In genomic region chr6:106702046-106702445, GRCh38 we compare ENCODE assay signal across 9 cellular contexts.
DNase-seq lines count a peak whose midpoint lies in the region; ATAC-seq and TF ChIP-seq lines count a peak whose summit lies in the region.
"Had no signal": no experiment of that assay in that cellular context is flagged by ENCODE, and none has a peak within 500 bp of the region (broad histone marks: within the 10 kb centered on the region; RNA-seq: fewer than 3 reads in every experiment).

No MANE protein-coding gene starts in this region.

- H3K27ac ChIP-seq in transverse colon (peak overlapping the region in 1 of 4 donors; percentile 5), tibial nerve (peak overlapping the region in 1 of 4 donors; percentile 68), esophagus squamous epithelium (no peak overlapping the region)

- TF ChIP-seq CTCF in nephron (IDR thresholded peaks at IDR 0.05; ENCODE audit: unreplicated experiment in 3 of 3): no peak
- no peak for TF ChIP-seq CTCF in transverse colon (IDR thresholded peaks at IDR 0.05)
- TF ChIP-seq CTCF in tibial nerve (IDR thresholded peaks at IDR 0.05): no peak
- no peak for TF ChIP-seq CTCF in esophagus squamous epithelium (IDR thresholded peaks at IDR 0.05)

- in situ Hi-C loops in transverse colon (cut with MboI; ENCODE audit: low pct_ligation_motif_present in 1 of 4, low pct_unique_long_range_greater_than_20kb in 1 of 4, low sequenced_read_pairs in 3 of 4): no loop called here

- peaks cover 6% of the 10 kb centered on the region for H3K4me1 Mint-ChIP-seq in nephron

- DNase-seq in NAMALWA (ENCODE audit: low spot score): peak; percentile 90
- no peak for DNase-seq in Right ventricle myocardium superior
- DNase-seq in transverse colon: no peak
- no peak for DNase-seq in tibial nerve (ENCODE audit: low spot score in 2 of 2)
- DNase-seq in esophagus squamous epithelium (lab: John Stamatoyannopoulos, UW): no peak
- DNase-seq: stimulated activated CD4-positive, alpha-beta T cell treated with anti-CD3 and anti-CD28 coated beads, Interleukin-1b, Interleukin-23, amount 100 ng/mL, for 48 hours had no signal

- ATAC-seq in GM19043 (IDR thresholded peaks at IDR 0.05; ENCODE audit: low read depth, unreplicated experiment) (peak; percentile 38), HG02759 (IDR thresholded peaks at IDR 0.05; ENCODE audit: unreplicated experiment) (peak; percentile 42), Right ventricle myocardium superior (ENCODE audit: poor library complexity) (no peak)

- H3K36me3 Mint-ChIP-seq in nephron (ENCODE audit: low read depth): no peaks in the 10 kb centered on the region

- H3K27me3 ChIP-seq in transverse colon (no peaks in the 10 kb centered on the region), tibial nerve (no peaks in the 10 kb centered on the region), esophagus squamous epithelium (no peaks in the 10 kb centered on the region)

- 31 to 44% methylated on average over 3 to 4 of the region's 4 CpGs for WGBS in transverse colon (ENCODE audit: low coverage in 1 of 2), 2 donors
- 66 to 69% methylated on average over 4 of the region's 4 CpGs for WGBS in tibial nerve, 2 donors
- WGBS in esophagus squamous epithelium, 2 donors: 62 to 78% methylated on average over 4 of the region's 4 CpGs

- H3K27ac Mint-ChIP-seq in nephron: peak overlapping the region; percentile 74 to 84 (median 78)

- intact Hi-C loops in Right ventricle myocardium superior (cut with DNase I) (no loop called here), transverse colon (cut with DNase I; ENCODE audit: low total_unique reads) (no loop called here), esophagus squamous epithelium (cut with DNase I) (no loop called here)

- H3K4me1 ChIP-seq in transverse colon: peaks cover 0 to 8% (median 0%) of the 10 kb centered on the region in 4 donors
- no peaks in the 10 kb centered on the region for H3K4me1 ChIP-seq in tibial nerve
- H3K4me1 ChIP-seq in esophagus squamous epithelium: peaks cover 0 to 24% (median 6%) of the 10 kb centered on the region in 3 donors

- H3K4me3 Mint-ChIP-seq in nephron: no peak overlapping the region

- H3K27me3 Mint-ChIP-seq in nephron (ENCODE audit: low read depth): no peaks in the 10 kb centered on the region

- no peak overlapping the region for H3K4me3 ChIP-seq in transverse colon
- no peak overlapping the region for H3K4me3 ChIP-seq in tibial nerve
- H3K4me3 ChIP-seq in esophagus squamous epithelium: no peak overlapping the region

- peaks cover 3% of the 10 kb centered on the region for H3K9me3 Mint-ChIP-seq in nephron

- no peak for TF ChIP-seq EP300 in transverse colon (IDR thresholded peaks at IDR 0.05; ENCODE audit: low read depth)
- TF ChIP-seq EP300 in tibial nerve (IDR thresholded peaks at IDR 0.05): no peak

- TF ChIP-seq POLR2A in transverse colon (IDR thresholded peaks at IDR 0.05) (no peak), tibial nerve (IDR thresholded peaks at IDR 0.05) (no peak), esophagus squamous epithelium (IDR thresholded peaks at IDR 0.05) (no peak)

- H3K9me3 ChIP-seq in transverse colon (peaks cover 3 to 9% of the 10 kb centered on the region in 2 donors), tibial nerve (no peaks in the 10 kb centered on the region), esophagus squamous epithelium (no peaks in the 10 kb centered on the region)

- H3K36me3 ChIP-seq in transverse colon: no peaks in the 10 kb centered on the region
- no peaks in the 10 kb centered on the region for H3K36me3 ChIP-seq in tibial nerve
- H3K36me3 ChIP-seq in esophagus squamous epithelium: no peaks in the 10 kb centered on the region
